8 cellular contexts compared by ENCODE assay signal in the genomic region with DNA sequence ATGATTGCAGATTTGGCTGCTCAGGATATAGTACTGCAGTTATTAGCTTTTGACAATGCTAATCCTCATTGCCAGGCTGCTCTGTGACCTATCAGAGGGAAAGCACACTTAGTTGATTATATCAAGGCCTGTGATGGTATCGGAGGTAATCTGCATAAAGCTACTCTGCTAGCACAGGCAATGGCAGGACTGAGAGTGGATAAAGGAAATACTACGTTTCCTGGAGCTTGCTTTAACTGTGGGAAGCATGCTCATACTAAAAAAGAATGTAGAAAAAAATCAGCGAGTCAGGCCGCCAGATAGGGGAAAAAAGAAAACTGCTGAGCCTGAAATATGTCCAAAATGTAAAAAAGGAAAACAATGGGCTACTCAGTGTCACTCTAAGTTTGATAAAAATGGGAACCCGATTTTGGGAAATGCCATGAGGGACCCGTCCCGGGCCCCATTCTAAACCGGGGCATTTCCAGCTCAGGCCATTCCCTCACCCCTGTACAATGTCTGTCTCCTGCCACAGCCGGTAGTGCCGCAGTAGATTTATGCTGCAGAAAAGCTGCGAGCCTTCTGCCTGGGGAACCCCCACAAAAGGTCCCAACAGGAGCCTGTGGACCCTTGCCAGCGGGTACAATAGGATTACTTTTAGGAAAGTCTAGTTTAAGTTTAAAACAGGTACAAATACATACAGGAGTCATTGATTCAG.
A peak's percentile ranks its signal among the peaks of the same experiment; 100 is the strongest.
DNase-seq lines count a peak whose midpoint lies in the region; ATAC-seq and TF ChIP-seq lines count a peak whose summit lies in the region.
"Not testable (repeated sequence)": the region's sequence is repeated elsewhere in the genome, so short reads cannot be mapped to it uniquely, and the experiment has no call there.

No MANE protein-coding gene starts in this region.

- H2AFZ ChIP-seq in GM23338 = 0 out of 2 replicates have a peak overlapping the region, but pooled peaks have one; percentile 1
- H2AFZ ChIP-seq in neuronal stem cell (ENCODE audit: low read length) = peak overlapping the region; percentile 38

- TF ChIP-seq CTCF in GM23338 (conservative IDR thresholded peaks at IDR 0.05; ENCODE audit: low read depth in 2 of 2); brain (conservative IDR thresholded peaks at IDR 0.05); endothelial cell (IDR thresholded peaks at IDR 0.05; ENCODE audit: unreplicated experiment); left ventricle myocardium inferior (IDR thresholded peaks at IDR 0.05; ENCODE audit: borderline replicate concordance); nephron (IDR thresholded peaks at IDR 0.05; ENCODE audit: unreplicated experiment in 3 of 3); thoracic aorta (IDR thresholded peaks at IDR 0.05): not testable (repeated sequence)

- not testable (repeated sequence) for H2BK5ac ChIP-seq in neuronal stem cell (ENCODE audit: low read length)

- peaks cover 29% of the 10 kb centered on the region for H3K9me3 Mint-ChIP-seq in GM23338
- H3K9me3 Mint-ChIP-seq in brain = peaks cover 18 to 27% (median 19%) of the 10 kb centered on the region in 5 experiments
- H3K9me3 Mint-ChIP-seq in endothelial cell (ENCODE audit: unreplicated experiment) = not testable (repeated sequence)
- peaks cover 21% of the 10 kb centered on the region for H3K9me3 Mint-ChIP-seq in nephron

- ATAC-seq in GM23338; thoracic aorta (ENCODE audit: insufficient number of reproducible peaks, low FRiP score, low read depth): not testable (repeated sequence)

- not testable (repeated sequence) for H3K27me3 ChIP-seq in GM23338 (ENCODE audit: insufficient read depth); left ventricle myocardium inferior (ENCODE audit: low read depth); neuronal stem cell (ENCODE audit: control insufficient read depth in 3 of 3, insufficient read depth in 3 of 3, low read depth in 1 of 3, low read length in 3 of 3); thoracic aorta (replicated peaks; ENCODE audit: insufficient read depth)

- H2BK120ac ChIP-seq in neuronal stem cell (ENCODE audit: low read depth, low read length) = not testable (repeated sequence)

- H4K20me1 ChIP-seq in GM23338 (replicated peaks; ENCODE audit: insufficient read depth) = not testable (repeated sequence)

- H3F3A ChIP-seq in GM23338 (replicated peaks; ENCODE audit: low read depth) = not testable (repeated sequence)

- H3K4me3 Mint-ChIP-seq in GM23338; endothelial cell (ENCODE audit: unreplicated experiment): not testable (repeated sequence)
- H3K4me3 Mint-ChIP-seq in brain = peak overlapping the region in 4 of 5 experiments; percentile 26 to 71 (median 60)
- H3K4me3 Mint-ChIP-seq in nephron = peak overlapping the region in 2 of 3 experiments; percentile 3 to 19

- not testable (repeated sequence) for H3K79me1 ChIP-seq in neuronal stem cell (ENCODE audit: low read depth, low read length)

- H2BK15ac ChIP-seq in neuronal stem cell (ENCODE audit: low read length) = not testable (repeated sequence)

- H3K4me3 ChIP-seq in GM23338; neuronal stem cell (ENCODE audit: low read length in 2 of 2): not testable (repeated sequence)
- H3K4me3 ChIP-seq in left ventricle myocardium inferior = peak overlapping the region; percentile 32
- peak overlapping the region; percentile 16 for H3K4me3 ChIP-seq in thoracic aorta

- not testable (repeated sequence) for H4K91ac ChIP-seq in neuronal stem cell (ENCODE audit: low read depth, low read length, poor library complexity)

- H3K79me2 ChIP-seq in GM23338 (replicated peaks; ENCODE audit: insufficient read depth) = not testable (repeated sequence)

- H3K9ac ChIP-seq in neuronal stem cell (ENCODE audit: low read depth, low read length, poor library complexity) = not testable (repeated sequence)

- not testable (repeated sequence) for H3K36me3 ChIP-seq in GM23338 (ENCODE audit: insufficient read depth); left ventricle myocardium inferior; neuronal stem cell (replicated peaks in 1 of 2; ENCODE audit: control insufficient read depth in 2 of 2, insufficient read depth in 2 of 2, low read length in 2 of 2); thoracic aorta

- not testable (repeated sequence) for H3K27me3 Mint-ChIP-seq in GM23338 (ENCODE audit: insufficient read depth, low read depth, poor library complexity); brain; endothelial cell (ENCODE audit: unreplicated experiment); nephron (ENCODE audit: low read depth)

- H3K36me3 Mint-ChIP-seq in GM23338 (ENCODE audit: low read depth) (peaks cover 28% of the 10 kb centered on the region), brain (peaks cover 29% of the 10 kb centered on the region), endothelial cell (ENCODE audit: low read depth, unreplicated experiment) (peaks cover 11% of the 10 kb centered on the region), nephron (ENCODE audit: low read depth) (peaks cover 23% of the 10 kb centered on the region)

- not testable (repeated sequence) for H3K27ac ChIP-seq in GM23338 (ENCODE audit: low read depth); neuronal stem cell (replicated peaks; ENCODE audit: low read length); thoracic aorta
- H3K27ac ChIP-seq in left ventricle myocardium inferior (replicated peaks) = peak overlapping the region; percentile 27

- H3K4me1 Mint-ChIP-seq in GM23338 = peaks cover 30% of the 10 kb centered on the region
- H3K4me1 Mint-ChIP-seq in brain = peaks cover 42% of the 10 kb centered on the region
- H3K4me1 Mint-ChIP-seq in endothelial cell (ENCODE audit: unreplicated experiment) = peaks cover 27% of the 10 kb centered on the region
- H3K4me1 Mint-ChIP-seq in nephron = peaks cover 30% of the 10 kb centered on the region

- H3K9me2 ChIP-seq in GM23338 (ENCODE audit: insufficient read depth) = not testable (repeated sequence)

- H3K9me3 ChIP-seq in left ventricle myocardium inferior (replicated peaks) (peaks cover 22% of the 10 kb centered on the region), neuronal stem cell (replicated peaks in 1 of 2; ENCODE audit: control insufficient read depth in 2 of 2, insufficient read depth in 1 of 2, low read depth in 1 of 2, low read length in 2 of 2) (peaks cover 2 to 10% of the 10 kb centered on the region in 2 donors)
- not testable (repeated sequence) for H3K9me3 ChIP-seq in thoracic aorta

- intact Hi-C loops in left ventricle myocardium inferior (cut with micrococcal nuclease) = not testable (repeated sequence)

- H3K4ac ChIP-seq in neuronal stem cell (ENCODE audit: low read length) = not testable (repeated sequence)

- no CpG with 5 or more reads among the region's 12 CpGs for WGBS in neuronal stem cell (ENCODE audit: extremely low coverage in 2 of 2, insufficient read length in 2 of 2, insufficient replicate concordance in 1 of 2), 2 donors

- H3K4me1 ChIP-seq in GM23338 (ENCODE audit: insufficient read depth) = peaks cover 24% of the 10 kb centered on the region
- peaks cover 42% of the 10 kb centered on the region for H3K4me1 ChIP-seq in left ventricle myocardium inferior
- not testable (repeated sequence) for H3K4me1 ChIP-seq in neuronal stem cell (ENCODE audit: control insufficient read depth in 2 of 2, insufficient read depth in 1 of 2, low read depth in 1 of 2, low read length in 2 of 2); thoracic aorta (ENCODE audit: control insufficient read depth in 1 of 2, low read depth in 2 of 2)

- H3K23ac ChIP-seq in neuronal stem cell (ENCODE audit: low read depth, low read length, poor library complexity) = not testable (repeated sequence)

- peak overlapping the region; percentile 50; the same call in 1 of the 2 replicates for H3K4me2 ChIP-seq in GM23338
- not testable (repeated sequence) for H3K4me2 ChIP-seq in neuronal stem cell (ENCODE audit: insufficient read depth, low read length, poor library complexity, severe bottlenecking)

- not testable (repeated sequence) for H4K8ac ChIP-seq in neuronal stem cell (ENCODE audit: low read depth, low read length)

- not testable (repeated sequence) for H3K18ac ChIP-seq in neuronal stem cell (ENCODE audit: low read length)

- not testable (repeated sequence) for DNase-seq in GM23338 (ENCODE audit: low spot score); left ventricle myocardium inferior; neuronal stem cell (ENCODE audit: low spot score); thoracic aorta (ENCODE audit: low spot score)
- DNase-seq in dermis blood vessel endothelial cell (peak; percentile 34), endothelial cell (ENCODE audit: low spot score) (peak; percentile 8)

- not testable (repeated sequence) for H3K27ac Mint-ChIP-seq in GM23338
- H3K27ac Mint-ChIP-seq in brain (peak overlapping the region in 3 of 5 experiments; percentile 10 to 76 (median 74)), endothelial cell (ENCODE audit: unreplicated experiment) (peak overlapping the region; percentile 94), nephron (peak overlapping the region in 1 of 3 experiments; percentile 45)

- H2AK5ac ChIP-seq in neuronal stem cell (ENCODE audit: low read depth, low read length) = not testable (repeated sequence)

- H2BK12ac ChIP-seq in neuronal stem cell (ENCODE audit: low read length) = not testable (repeated sequence)

- H3K14ac ChIP-seq in neuronal stem cell (ENCODE audit: low read length) = not testable (repeated sequence)
